Comparison of ENCODE assay signal across 8 cellular contexts in genomic region chr6:43058511-43058910, GRCh38. TPM values are rescaled to one million over a fixed set of nuclear protein-coding genes. Genes with fewer than 3 reads are reported as not detected.
A peak's percentile ranks its signal among the peaks of the same experiment; 100 is the strongest.
DNase-seq lines count a peak whose midpoint lies in the region; ATAC-seq, FAIRE-seq and TF ChIP-seq lines count a peak whose summit lies in the region.

No MANE protein-coding gene starts in this region.

- H3K4me1 Mint-ChIP-seq in activated T-cell treated with anti-CD3 and anti-CD28 coated beads, Interleukin-2, amount 50 U/mL, for 24 hours (ENCODE audit: low read depth): peaks cover 40% of the 10 kb centered on the region

- H3K36me3 Mint-ChIP-seq in activated T-cell treated with anti-CD3 and anti-CD28 coated beads, Interleukin-2, amount 50 U/mL, for 24 hours (ENCODE audit: low read depth): peaks cover 59% of the 10 kb centered on the region
- H3K36me3 Mint-ChIP-seq in activated naive CD4-positive, alpha-beta T cell treated with anti-CD3 and anti-CD28 coated beads, Interleukin-2, amount 50 U/mL, for 72 hours: peaks cover 14 to 18% of the 10 kb centered on the region in 2 donors

- H3K4me3 Mint-ChIP-seq in activated T-cell treated with anti-CD3 and anti-CD28 coated beads, Interleukin-2, amount 50 U/mL, for 24 hours: peak overlapping the region; percentile 89

- H3K9me3 ChIP-seq in kidney (ENCODE audit: control insufficient read depth in 1 of 2, low read length in 2 of 2) (no peaks in the 10 kb centered on the region), thymus (ENCODE audit: control insufficient read depth) (no peaks in the 10 kb centered on the region)

- H3K36me3 ChIP-seq in kidney (ENCODE audit: control insufficient read depth in 1 of 2, insufficient read depth in 2 of 2, low read length in 2 of 2) (peaks cover 14 to 26% of the 10 kb centered on the region in 2 donors), thymus (ENCODE audit: control insufficient read depth, insufficient read depth) (peaks cover 20% of the 10 kb centered on the region)

- H3K27ac Mint-ChIP-seq in activated T-cell treated with anti-CD3 and anti-CD28 coated beads, Interleukin-2, amount 50 U/mL, for 24 hours: peak overlapping the region; percentile 99
- H3K27ac Mint-ChIP-seq in activated naive CD4-positive, alpha-beta T cell treated with anti-CD3 and anti-CD28 coated beads, Interleukin-2, amount 50 U/mL, for 72 hours: peak overlapping the region; percentile 95 to 98

- no peaks in the 10 kb centered on the region for H3K27me3 Mint-ChIP-seq in activated T-cell treated with anti-CD3 and anti-CD28 coated beads, Interleukin-2, amount 50 U/mL, for 24 hours

- H3K4me1 ChIP-seq in kidney (ENCODE audit: control insufficient read depth in 1 of 2, insufficient read depth in 1 of 2, low read depth in 1 of 2, low read length in 2 of 2): peaks cover 6 to 33% of the 10 kb centered on the region in 2 donors
- peaks cover 21% of the 10 kb centered on the region for H3K4me1 ChIP-seq in thymus (ENCODE audit: control insufficient read depth, insufficient read depth, low read length)

- H3K4me3 ChIP-seq in kidney (ENCODE audit: low read length in 2 of 2): peak overlapping the region; percentile 87 to 99
- peak overlapping the region; percentile 96 for H3K4me3 ChIP-seq in thymus (ENCODE audit: low read length)

- no peak for DNase-seq in activated T-cell treated with anti-CD3 and anti-CD28 coated beads, Interleukin-2, amount 50 U/mL, for 24 hours
- DNase-seq in activated T-cell treated with anti-CD3 and anti-CD28 coated beads, Interleukin-2, amount 50 U/mL, for 1 hour: no peak
- DNase-seq in activated naive CD4-positive, alpha-beta T cell treated with anti-CD3 and anti-CD28 coated beads, Interleukin-2, amount 50 U/mL, for 72 hours (ENCODE audit: low spot score in 2 of 2): no peak
- DNase-seq in kidney: no peak
- DNase-seq in effector CD8-positive, alpha-beta T cell (lab: John Stamatoyannopoulos, UW): no peak
- DNase-seq in AG20443 (ENCODE audit: low spot score): no peak

- no peaks in the 10 kb centered on the region for H3K27me3 ChIP-seq in thymus (ENCODE audit: control insufficient read depth, insufficient read depth)

- 95% methylated on average over 1 of the region's 1 CpG for WGBS in thymus

- no peaks in the 10 kb centered on the region for H3K9me3 Mint-ChIP-seq in activated T-cell treated with anti-CD3 and anti-CD28 coated beads, Interleukin-2, amount 50 U/mL, for 24 hours
- H3K9me3 Mint-ChIP-seq in activated naive CD4-positive, alpha-beta T cell treated with anti-CD3 and anti-CD28 coated beads, Interleukin-2, amount 50 U/mL, for 72 hours: no peaks in the 10 kb centered on the region

- TF ChIP-seq CTCF in kidney (IDR thresholded peaks at IDR 0.05; ENCODE audit: borderline replicate concordance, extremely low read depth, insufficient read depth): no peak

- peak overlapping the region; percentile 87 to 99 for H3K9ac ChIP-seq in kidney (ENCODE audit: low read length in 2 of 2)

- FAIRE-seq in kidney (lab: Jason Lieb, UNC): no peak

- no peak overlapping the region for H3K27ac ChIP-seq in kidney (ENCODE audit: low read depth in 2 of 2, low read length in 2 of 2)
- H3K27ac ChIP-seq in thymus (ENCODE audit: low read depth): no peak overlapping the region

- intact Hi-C loops in kidney (cut with DNase I): no loop called here

- no peak for ATAC-seq in activated naive CD4-positive, alpha-beta T cell treated with anti-CD3 and anti-CD28 coated beads, Interleukin-2, amount 50 U/mL, for 72 hours
- ATAC-seq in HG03521 (IDR thresholded peaks at IDR 0.05; ENCODE audit: unreplicated experiment): no peak

RNA-seq across cellular contexts. Expression of gene MRPL2, which starts 0.7 kb away (rescaled TPM):
- total RNA-seq in activated naive CD4-positive, alpha-beta T cell treated with anti-CD3 and anti-CD28 coated beads, Interleukin-2, amount 50 U/mL, for 72 hours: 10 to 100 TPM; 87.4 to 99.8 TPM
- 56.6 TPM for total RNA-seq in kidney
- polyA plus RNA-seq in kidney (ENCODE audit: insufficient read depth, low read depth, low replicate concordance) (127 TPM), thymus (49.9 TPM)

RNA-seq across cellular contexts. Expression of gene KLC4, which starts 0.9 kb away (rescaled TPM):
- total RNA-seq in activated naive CD4-positive, alpha-beta T cell treated with anti-CD3 and anti-CD28 coated beads, Interleukin-2, amount 50 U/mL, for 72 hours: 10 to 100 TPM; 19.9 to 50.1 TPM
- 33.7 TPM for total RNA-seq in kidney
- polyA plus RNA-seq in kidney (ENCODE audit: insufficient read depth, low read depth, low replicate concordance) (39.0 TPM), thymus (27.1 TPM)

RNA-seq across cellular contexts. Expression of gene CUL7, which starts 4.9 kb away (rescaled TPM):
- total RNA-seq in activated naive CD4-positive, alpha-beta T cell treated with anti-CD3 and anti-CD28 coated beads, Interleukin-2, amount 50 U/mL, for 72 hours: 10 to 100 TPM; 13.0 to 21.6 TPM
- total RNA-seq in kidney: 24.5 TPM
- 10.1 TPM for polyA plus RNA-seq in kidney (ENCODE audit: insufficient read depth, low read depth, low replicate concordance)
- polyA plus RNA-seq in thymus: 5.5 TPM

RNA-seq across cellular contexts. Expression of gene PTK7, which starts 17.6 kb away (rescaled TPM):
- 1 to 10 TPM; 2.9 to 4.7 TPM for total RNA-seq in activated naive CD4-positive, alpha-beta T cell treated with anti-CD3 and anti-CD28 coated beads, Interleukin-2, amount 50 U/mL, for 72 hours
- 55.2 TPM for total RNA-seq in kidney
- polyA plus RNA-seq in kidney (ENCODE audit: insufficient read depth, low read depth, low replicate concordance) (26.0 TPM), thymus (101 TPM)

RNA-seq across cellular contexts. Expression of gene RRP36, which starts 37.1 kb away (rescaled TPM):
- 10 to 100 TPM; 45.6 to 46.9 TPM for total RNA-seq in activated naive CD4-positive, alpha-beta T cell treated with anti-CD3 and anti-CD28 coated beads, Interleukin-2, amount 50 U/mL, for 72 hours
- total RNA-seq in kidney: 49.2 TPM
- polyA plus RNA-seq in kidney (ENCODE audit: insufficient read depth, low read depth, low replicate concordance): 55.2 TPM
- 50.1 TPM for polyA plus RNA-seq in thymus
